Comparison of ENCODE assay signal across 1 cellular context in the genomic region with DNA sequence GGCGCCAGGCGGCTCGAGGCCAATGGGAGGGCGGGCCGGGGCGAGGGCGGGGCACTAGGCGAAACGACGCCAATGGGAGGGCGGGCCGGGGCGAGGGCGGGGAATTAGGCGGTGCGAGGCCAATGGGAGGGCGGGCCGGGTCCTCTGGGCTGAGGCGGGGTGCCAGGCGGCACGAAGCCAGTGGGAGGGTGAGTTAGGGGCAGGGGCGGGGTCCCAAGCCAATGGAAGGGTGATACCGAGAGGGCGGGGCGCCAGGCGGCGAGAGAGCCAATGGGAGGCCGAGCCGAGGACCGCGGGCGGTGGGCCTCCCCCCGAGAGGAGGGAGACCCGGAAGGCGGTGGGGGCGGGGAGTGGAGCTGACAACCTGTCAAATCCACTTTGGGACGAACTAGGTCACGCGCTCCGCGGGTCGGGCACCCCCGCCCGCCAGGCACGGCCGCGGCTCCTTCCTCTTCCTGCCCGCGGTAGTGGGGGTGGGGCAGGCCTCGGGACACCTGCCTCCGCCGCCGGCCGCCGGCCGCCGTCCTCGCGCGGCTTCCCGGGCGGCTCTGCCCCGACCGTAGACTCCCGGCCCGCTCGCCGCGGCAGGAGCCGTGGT.
TF ChIP-seq lines count a peak whose summit lies in the region.

No MANE protein-coding gene starts in this region.

TF ChIP-seq in K562, 482 proteins besides CTCF, POLR2A, EP300 and RAD21 (continued from another document and continues in another):
- TF ChIP-seq, protein P1, sequence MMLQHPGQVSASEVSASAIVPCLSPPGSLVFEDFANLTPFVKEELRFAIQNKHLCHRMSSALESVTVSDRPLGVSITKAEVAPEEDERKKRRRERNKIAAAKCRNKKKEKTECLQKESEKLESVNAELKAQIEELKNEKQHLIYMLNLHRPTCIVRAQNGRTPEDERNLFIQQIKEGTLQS (IDR thresholded peaks at IDR 0.05) = no peak
- TF ChIP-seq, protein P1 (CRISPR knock-in tag; conservative IDR thresholded peaks at IDR 0.05) = no peak
- TF ChIP-seq L3MBTL2 (IDR thresholded peaks at IDR 0.05) (0 out of 2 replicates have a peak, but pooled peaks have one; percentile 87), POLR2AphosphoS2 (IDR thresholded peaks at IDR 0.05; ENCODE audit: low read length) (no peak), FOXA3 (CRISPR knock-in tag; conservative IDR thresholded peaks at IDR 0.05 in 1 of 2, IDR thresholded peaks at IDR 0.05 in 1 of 2) (0 out of 4 replicates have a peak, but pooled peaks of 1 of the 2 experiments have one; percentile 56), ZNF3 (CRISPR knock-in tag; IDR thresholded peaks at IDR 0.05) (no peak), BRCA1 (IDR thresholded peaks at IDR 0.05) (no peak), BRCA1 (CRISPR knock-in tag; IDR thresholded peaks at IDR 0.05) (no peak), GABPB1 (CRISPR knock-in tag; IDR thresholded peaks at IDR 0.05) (peak; percentile 82; the same call in 1 of the 2 replicates), THAP12 (CRISPR knock-in tag; IDR thresholded peaks at IDR 0.05) (peak; percentile 95), MBD1 (CRISPR knock-in tag; IDR thresholded peaks at IDR 0.05) (no peak), CBX1 (IDR thresholded peaks at IDR 0.05; ENCODE audit: low read depth) (peak; percentile 96), GATAD2A (IDR thresholded peaks at IDR 0.05) (no peak), KDM1A (IDR thresholded peaks at IDR 0.05) (no peak), GTF2E2 (tag; IDR thresholded peaks at IDR 0.05) (peak; percentile 57; the same call in 1 of the 2 replicates), ZNF436 (CRISPR knock-in tag; IDR thresholded peaks at IDR 0.05) (no peak), ELF4 (CRISPR knock-in tag; IDR thresholded peaks at IDR 0.05) (peak; percentile 72; the same call in 1 of the 2 replicates), NCOR1 (IDR thresholded peaks at IDR 0.05) (no peak; the same call in 1 of the 2 replicates), LCOR (CRISPR knock-in tag; IDR thresholded peaks at IDR 0.05) (peak; percentile 46; the same call in 1 of the 2 replicates), UBTF (IDR thresholded peaks at IDR 0.05; ENCODE audit: borderline replicate concordance in 1 of 2, low read depth in 2 of 2, low read length in 2 of 2) (peak in 1 of 2 experiments; percentile 92; a peak in 1 of 4 replicates), ZNF277 (CRISPR knock-in tag; IDR thresholded peaks at IDR 0.05; ENCODE audit: borderline replicate concordance) (no peak), EP400 (IDR thresholded peaks at IDR 0.05) (no peak; the same call in 1 of the 2 replicates), XRCC3 (IDR thresholded peaks at IDR 0.05) (no peak), PTBP1 (IDR thresholded peaks at IDR 0.05; ENCODE audit: low read depth, low read length) (no peak), TRIM25 (IDR thresholded peaks at IDR 0.05; ENCODE audit: borderline replicate concordance) (no peak)
- TF ChIP-seq, protein P2, sequence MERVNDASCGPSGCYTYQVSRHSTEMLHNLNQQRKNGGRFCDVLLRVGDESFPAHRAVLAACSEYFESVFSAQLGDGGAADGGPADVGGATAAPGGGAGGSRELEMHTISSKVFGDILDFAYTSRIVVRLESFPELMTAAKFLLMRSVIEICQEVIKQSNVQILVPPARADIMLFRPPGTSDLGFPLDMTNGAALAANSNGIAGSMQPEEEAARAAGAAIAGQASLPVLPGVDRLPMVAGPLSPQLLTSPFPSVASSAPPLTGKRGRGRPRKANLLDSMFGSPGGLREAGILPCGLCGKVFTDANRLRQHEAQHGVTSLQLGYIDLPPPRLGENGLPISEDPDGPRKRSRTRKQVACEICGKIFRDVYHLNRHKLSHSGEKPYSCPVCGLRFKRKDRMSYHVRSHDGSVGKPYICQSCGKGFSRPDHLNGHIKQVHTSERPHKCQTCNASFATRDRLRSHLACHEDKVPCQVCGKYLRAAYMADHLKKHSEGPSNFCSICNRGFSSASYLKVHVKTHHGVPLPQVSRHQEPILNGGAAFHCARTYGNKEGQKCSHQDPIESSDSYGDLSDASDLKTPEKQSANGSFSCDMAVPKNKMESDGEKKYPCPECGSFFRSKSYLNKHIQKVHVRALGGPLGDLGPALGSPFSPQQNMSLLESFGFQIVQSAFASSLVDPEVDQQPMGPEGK (CRISPR knock-in tag; IDR thresholded peaks at IDR 0.05; ENCODE audit: borderline replicate concordance) = no peak
- TF ChIP-seq, protein P3, sequence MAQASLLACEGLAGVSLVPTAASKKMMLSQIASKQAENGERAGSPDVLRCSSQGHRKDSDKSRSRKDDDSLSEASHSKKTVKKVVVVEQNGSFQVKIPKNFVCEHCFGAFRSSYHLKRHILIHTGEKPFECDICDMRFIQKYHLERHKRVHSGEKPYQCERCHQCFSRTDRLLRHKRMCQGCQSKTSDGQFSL (CRISPR knock-in tag; IDR thresholded peaks at IDR 0.05) = no peak; the same call in none of the 2 replicates
- TF ChIP-seq, protein P3 (tag; IDR thresholded peaks at IDR 0.05) = no peak; a peak in 2 of 4 replicates
- TF ChIP-seq, protein P4, sequence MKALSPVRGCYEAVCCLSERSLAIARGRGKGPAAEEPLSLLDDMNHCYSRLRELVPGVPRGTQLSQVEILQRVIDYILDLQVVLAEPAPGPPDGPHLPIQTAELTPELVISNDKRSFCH (CRISPR knock-in tag; IDR thresholded peaks at IDR 0.05) = no peak
- TF ChIP-seq, protein P4 (tag; IDR thresholded peaks at IDR 0.05) = no peak; the same call in 1 of the 2 replicates
- TF ChIP-seq, protein P5, sequence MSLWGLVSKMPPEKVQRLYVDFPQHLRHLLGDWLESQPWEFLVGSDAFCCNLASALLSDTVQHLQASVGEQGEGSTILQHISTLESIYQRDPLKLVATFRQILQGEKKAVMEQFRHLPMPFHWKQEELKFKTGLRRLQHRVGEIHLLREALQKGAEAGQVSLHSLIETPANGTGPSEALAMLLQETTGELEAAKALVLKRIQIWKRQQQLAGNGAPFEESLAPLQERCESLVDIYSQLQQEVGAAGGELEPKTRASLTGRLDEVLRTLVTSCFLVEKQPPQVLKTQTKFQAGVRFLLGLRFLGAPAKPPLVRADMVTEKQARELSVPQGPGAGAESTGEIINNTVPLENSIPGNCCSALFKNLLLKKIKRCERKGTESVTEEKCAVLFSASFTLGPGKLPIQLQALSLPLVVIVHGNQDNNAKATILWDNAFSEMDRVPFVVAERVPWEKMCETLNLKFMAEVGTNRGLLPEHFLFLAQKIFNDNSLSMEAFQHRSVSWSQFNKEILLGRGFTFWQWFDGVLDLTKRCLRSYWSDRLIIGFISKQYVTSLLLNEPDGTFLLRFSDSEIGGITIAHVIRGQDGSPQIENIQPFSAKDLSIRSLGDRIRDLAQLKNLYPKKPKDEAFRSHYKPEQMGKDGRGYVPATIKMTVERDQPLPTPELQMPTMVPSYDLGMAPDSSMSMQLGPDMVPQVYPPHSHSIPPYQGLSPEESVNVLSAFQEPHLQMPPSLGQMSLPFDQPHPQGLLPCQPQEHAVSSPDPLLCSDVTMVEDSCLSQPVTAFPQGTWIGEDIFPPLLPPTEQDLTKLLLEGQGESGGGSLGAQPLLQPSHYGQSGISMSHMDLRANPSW (CRISPR knock-in tag; IDR thresholded peaks at IDR 0.05) = 0 out of 2 replicates have a peak, but pooled peaks have one; percentile 72
- TF ChIP-seq, protein P6, sequence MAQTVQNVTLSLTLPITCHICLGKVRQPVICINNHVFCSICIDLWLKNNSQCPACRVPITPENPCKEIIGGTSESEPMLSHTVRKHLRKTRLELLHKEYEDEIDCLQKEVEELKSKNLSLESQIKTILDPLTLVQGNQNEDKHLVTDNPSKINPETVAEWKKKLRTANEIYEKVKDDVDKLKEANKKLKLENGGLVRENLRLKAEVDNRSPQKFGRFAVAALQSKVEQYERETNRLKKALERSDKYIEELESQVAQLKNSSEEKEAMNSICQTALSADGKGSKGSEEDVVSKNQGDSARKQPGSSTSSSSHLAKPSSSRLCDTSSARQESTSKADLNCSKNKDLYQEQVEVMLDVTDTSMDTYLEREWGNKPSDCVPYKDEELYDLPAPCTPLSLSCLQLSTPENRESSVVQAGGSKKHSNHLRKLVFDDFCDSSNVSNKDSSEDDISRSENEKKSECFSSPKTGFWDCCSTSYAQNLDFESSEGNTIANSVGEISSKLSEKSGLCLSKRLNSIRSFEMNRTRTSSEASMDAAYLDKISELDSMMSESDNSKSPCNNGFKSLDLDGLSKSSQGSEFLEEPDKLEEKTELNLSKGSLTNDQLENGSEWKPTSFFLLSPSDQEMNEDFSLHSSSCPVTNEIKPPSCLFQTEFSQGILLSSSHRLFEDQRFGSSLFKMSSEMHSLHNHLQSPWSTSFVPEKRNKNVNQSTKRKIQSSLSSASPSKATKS (CRISPR knock-in tag; IDR thresholded peaks at IDR 0.05) = no peak
